8 cellular contexts compared by ENCODE assay signal in the genomic region with DNA sequence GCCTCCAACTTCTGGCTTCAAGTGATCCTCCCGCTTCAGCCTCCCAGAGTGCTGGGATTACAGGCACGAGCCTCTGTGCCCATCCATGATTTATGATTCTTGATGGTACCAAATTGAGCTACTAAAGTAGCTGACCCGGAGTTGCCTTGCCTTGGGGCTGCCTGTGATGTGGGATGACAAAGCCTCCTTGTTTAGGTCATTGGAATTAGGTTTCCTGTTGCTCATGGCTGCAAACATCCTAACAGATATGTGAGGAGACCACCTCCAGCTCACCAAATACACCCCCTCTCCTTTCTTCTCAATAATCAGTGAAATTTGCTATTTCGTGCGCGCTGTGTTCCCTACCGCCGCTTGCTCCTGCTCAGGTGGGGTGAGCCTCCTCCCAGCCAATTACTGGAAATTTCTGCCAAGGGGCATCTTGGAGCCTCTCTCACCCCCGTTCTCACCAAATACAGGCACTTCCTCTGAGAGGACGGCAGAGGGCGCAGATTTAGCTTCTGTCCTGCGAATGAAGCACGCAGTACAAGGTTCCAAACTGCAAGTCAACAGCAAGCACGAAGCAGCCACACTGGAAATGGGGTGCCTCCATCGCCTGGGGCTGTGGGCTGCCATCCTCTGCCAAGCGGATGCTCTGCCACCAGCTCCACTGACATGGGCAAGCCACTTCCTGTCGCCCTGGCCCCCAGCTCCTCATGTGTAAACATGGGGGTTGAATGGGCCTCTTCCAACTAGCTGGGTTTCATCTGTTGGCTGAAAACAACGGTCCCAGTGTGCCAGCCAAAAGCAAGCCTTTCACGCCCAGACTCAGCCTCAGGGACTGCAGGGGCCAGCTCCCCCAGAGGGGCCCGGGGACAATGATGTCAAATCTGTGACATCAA.
DNase-seq lines count a peak whose midpoint lies in the region; ATAC-seq and TF ChIP-seq lines count a peak whose summit lies in the region.

No MANE protein-coding gene starts in this region.

- H3K27me3 Mint-ChIP-seq in T-helper 17 cell = no peaks in the 10 kb centered on the region

- intact Hi-C loops in left ventricle myocardium inferior (cut with micrococcal nuclease) = loop anchor here (5.0 kb wide), 1 partner anchor 100 kb away; a partner anchor contains a TSS

- H3K4me3 ChIP-seq in MM.1S (ENCODE audit: low read length) (no peak overlapping the region), left ventricle myocardium inferior (no peak overlapping the region)

- no peaks in the 10 kb centered on the region for H3F3A ChIP-seq in MM.1S (ENCODE audit: insufficient read depth, low read length)

- peak overlapping the region; percentile 46; the same call in 1 of the 2 replicates for H3K4me2 ChIP-seq in MM.1S (ENCODE audit: low read depth, low read length)

- TF ChIP-seq CTCF in MM.1S (IDR thresholded peaks at IDR 0.05; ENCODE audit: low read length) = peak; percentile 89
- TF ChIP-seq CTCF in left ventricle myocardium inferior (IDR thresholded peaks at IDR 0.05; ENCODE audit: borderline replicate concordance) = peak; percentile 89

- H4K20me1 ChIP-seq in MM.1S (ENCODE audit: insufficient read depth, low read length) = no peaks in the 10 kb centered on the region

- H3K4me1 Mint-ChIP-seq in T-helper 17 cell = peaks cover 28% of the 10 kb centered on the region

- H3K4me1 ChIP-seq in MM.1S (ENCODE audit: low read length) (peaks cover 8% of the 10 kb centered on the region), left ventricle myocardium inferior (peaks cover 30% of the 10 kb centered on the region)

- peak; percentile 34 for DNase-seq in NCI-H2107 treated with DMSO at 0.1 percent for 48 hours (lab: John Stamatoyannopoulos, UW; ENCODE audit: unreplicated experiment)
- DNase-seq in NCI-H2107 (lab: John Stamatoyannopoulos, UW) = no peak
- peak; percentile 79 for DNase-seq in MM.1S
- peak; percentile 43 to 61 (median 56) for DNase-seq in T-helper 17 cell
- peak; percentile 9 for DNase-seq in amniotic stem cell (lab: John Stamatoyannopoulos, UW)
- DNase-seq in left ventricle myocardium inferior = peak; percentile 41
- DNase-seq in renal cortical epithelial cell (ENCODE audit: low read depth) = peak; percentile 65

- no peaks in the 10 kb centered on the region for H3K9me2 ChIP-seq in MM.1S (replicated peaks; ENCODE audit: insufficient read depth, low read length)

- H3K4me3 Mint-ChIP-seq in T-helper 17 cell = peak overlapping the region; percentile 85

- H3K36me3 Mint-ChIP-seq in T-helper 17 cell (ENCODE audit: low read depth) = no peaks in the 10 kb centered on the region

- H3K27ac Mint-ChIP-seq in T-helper 17 cell = peak overlapping the region; percentile 97

- no peaks in the 10 kb centered on the region for H3K79me2 ChIP-seq in MM.1S (ENCODE audit: low read length)

- H3K9ac ChIP-seq in MM.1S (ENCODE audit: low read length) = no peak overlapping the region

- H3K27me3 ChIP-seq in MM.1S (replicated peaks; ENCODE audit: insufficient read depth, low read length) (no peaks in the 10 kb centered on the region), left ventricle myocardium inferior (ENCODE audit: low read depth) (no peaks in the 10 kb centered on the region)

- H3K27ac ChIP-seq in MM.1S (ENCODE audit: low read length) = no peak overlapping the region
- H3K27ac ChIP-seq in left ventricle myocardium inferior (replicated peaks) = peak overlapping the region; percentile 77

- H3K9me3 ChIP-seq in MM.1S (replicated peaks; ENCODE audit: insufficient read depth, low read length) = no peaks in the 10 kb centered on the region
- no peaks in the 10 kb centered on the region for H3K9me3 ChIP-seq in T-helper 17 cell (ENCODE audit: control insufficient read depth, low read length, poor library complexity, severe bottlenecking)
- no peaks in the 10 kb centered on the region for H3K9me3 ChIP-seq in left ventricle myocardium inferior (replicated peaks)

- ATAC-seq in T-helper 17 cell (peak; percentile 96), HG03457 (IDR thresholded peaks at IDR 0.05; ENCODE audit: unreplicated experiment) (no peak)

- H2AFZ ChIP-seq in MM.1S (ENCODE audit: low read length) = peak overlapping the region; percentile 37

- H3K36me3 ChIP-seq in MM.1S (replicated peaks; ENCODE audit: insufficient read depth, low read length) = no peaks in the 10 kb centered on the region
- no peaks in the 10 kb centered on the region for H3K36me3 ChIP-seq in left ventricle myocardium inferior
